In the genomic region with DNA sequence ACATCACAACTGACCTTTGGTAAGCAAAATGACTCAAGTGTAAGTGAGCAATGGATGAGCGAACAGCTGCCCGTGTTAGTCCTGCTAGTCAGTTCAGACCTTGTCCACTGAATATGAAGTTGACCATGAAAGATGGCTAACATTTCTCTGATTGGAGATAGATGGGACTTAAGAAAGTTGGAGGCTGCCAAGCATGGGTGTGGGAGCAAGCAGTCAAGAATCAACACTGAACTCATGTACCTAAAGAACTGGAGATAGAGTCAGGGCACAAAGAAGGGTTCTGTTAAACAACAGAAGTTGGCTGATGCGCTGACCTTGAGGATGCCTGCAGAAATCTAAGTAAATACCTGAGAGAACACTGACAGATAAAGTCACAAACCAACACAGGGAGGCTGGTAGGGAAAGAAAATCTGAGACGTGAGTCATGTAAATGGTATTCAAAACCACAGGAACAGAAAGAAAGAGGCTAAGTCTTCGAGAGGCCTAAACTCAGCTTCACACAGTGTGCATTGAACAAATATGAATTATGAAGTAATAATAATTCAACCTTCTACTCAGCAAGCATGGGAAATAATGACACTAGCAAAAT, we compare ENCODE assay signal across 10 cellular contexts. TPM values are rescaled to one million over a fixed set of nuclear protein-coding genes. Genes with fewer than 3 reads are reported as not detected.
DNase-seq lines count a peak whose midpoint lies in the region; ATAC-seq and TF ChIP-seq lines count a peak whose summit lies in the region.
"Had no signal": no experiment of that assay in that cellular context is flagged by ENCODE, and none has a peak within 500 bp of the region (broad histone marks: within the 10 kb centered on the region; RNA-seq: fewer than 3 reads in every experiment).

No MANE protein-coding gene starts in this region.

- TF ChIP-seq CTCF in lower lobe of right lung (IDR thresholded peaks at IDR 0.05), result no peak

- H3K27ac ChIP-seq in lower lobe of right lung, result no peak overlapping the region
- no peak overlapping the region for H3K27ac ChIP-seq in substantia nigra (ENCODE audit: low read depth, low read length, poor library complexity, severe bottlenecking)
- H3K27ac ChIP-seq: BLaER1 had no signal

- H3K4me1 ChIP-seq in lower lobe of right lung, result no peaks in the 10 kb centered on the region
- H3K4me1 ChIP-seq: BLaER1 had no signal

- ATAC-seq in lower lobe of right lung (peak; percentile 79 to 84), GM19397 (IDR thresholded peaks at IDR 0.05; ENCODE audit: unreplicated experiment) (no peak)

- no peak overlapping the region for H3K4me3 ChIP-seq in lower lobe of right lung
- H3K4me3 ChIP-seq: BLaER1 had no signal

- intact Hi-C loops in lower lobe of right lung (cut with DNase I), result no loop called here

- no peak for TF ChIP-seq RAD21 in Ishikawa (IDR thresholded peaks at IDR 0.05; ENCODE audit: low read depth)

- peaks cover 11% of the 10 kb centered on the region for H3K36me3 ChIP-seq in lower lobe of right lung

- no peak for TF ChIP-seq EP300 in Ishikawa (IDR thresholded peaks at IDR 0.05; ENCODE audit: borderline replicate concordance)

- H3K9me3 ChIP-seq in lower lobe of right lung, result no peaks in the 10 kb centered on the region
- H3K9me3 ChIP-seq: BLaER1 had no signal

- DNase-seq in A172 (ENCODE audit: low spot score), result peak; percentile 86
- DNase-seq in brain pericyte (ENCODE audit: low read depth, low spot score), result peak; percentile 63
- no peak for DNase-seq in lower lobe of right lung
- no peak for DNase-seq in SKM-1 (lab: John Stamatoyannopoulos, UW; ENCODE audit: unreplicated experiment)
- no peak for DNase-seq in substantia nigra (lab: John Stamatoyannopoulos, UW)
- no peak for DNase-seq in NCI-H510A (lab: John Stamatoyannopoulos, UW)
- DNase-seq: effector CD4-positive, alpha-beta T cell had no signal

- H3K27me3 ChIP-seq in lower lobe of right lung (ENCODE audit: low read depth), result no peaks in the 10 kb centered on the region
- H3K27me3 ChIP-seq: BLaER1 had no signal

TF ChIP-seq in Ishikawa, 13 proteins besides CTCF, POLR2A, EP300 and RAD21:
- TF ChIP-seq, protein P1, sequence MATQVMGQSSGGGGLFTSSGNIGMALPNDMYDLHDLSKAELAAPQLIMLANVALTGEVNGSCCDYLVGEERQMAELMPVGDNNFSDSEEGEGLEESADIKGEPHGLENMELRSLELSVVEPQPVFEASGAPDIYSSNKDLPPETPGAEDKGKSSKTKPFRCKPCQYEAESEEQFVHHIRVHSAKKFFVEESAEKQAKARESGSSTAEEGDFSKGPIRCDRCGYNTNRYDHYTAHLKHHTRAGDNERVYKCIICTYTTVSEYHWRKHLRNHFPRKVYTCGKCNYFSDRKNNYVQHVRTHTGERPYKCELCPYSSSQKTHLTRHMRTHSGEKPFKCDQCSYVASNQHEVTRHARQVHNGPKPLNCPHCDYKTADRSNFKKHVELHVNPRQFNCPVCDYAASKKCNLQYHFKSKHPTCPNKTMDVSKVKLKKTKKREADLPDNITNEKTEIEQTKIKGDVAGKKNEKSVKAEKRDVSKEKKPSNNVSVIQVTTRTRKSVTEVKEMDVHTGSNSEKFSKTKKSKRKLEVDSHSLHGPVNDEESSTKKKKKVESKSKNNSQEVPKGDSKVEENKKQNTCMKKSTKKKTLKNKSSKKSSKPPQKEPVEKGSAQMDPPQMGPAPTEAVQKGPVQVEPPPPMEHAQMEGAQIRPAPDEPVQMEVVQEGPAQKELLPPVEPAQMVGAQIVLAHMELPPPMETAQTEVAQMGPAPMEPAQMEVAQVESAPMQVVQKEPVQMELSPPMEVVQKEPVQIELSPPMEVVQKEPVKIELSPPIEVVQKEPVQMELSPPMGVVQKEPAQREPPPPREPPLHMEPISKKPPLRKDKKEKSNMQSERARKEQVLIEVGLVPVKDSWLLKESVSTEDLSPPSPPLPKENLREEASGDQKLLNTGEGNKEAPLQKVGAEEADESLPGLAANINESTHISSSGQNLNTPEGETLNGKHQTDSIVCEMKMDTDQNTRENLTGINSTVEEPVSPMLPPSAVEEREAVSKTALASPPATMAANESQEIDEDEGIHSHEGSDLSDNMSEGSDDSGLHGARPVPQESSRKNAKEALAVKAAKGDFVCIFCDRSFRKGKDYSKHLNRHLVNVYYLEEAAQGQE (IDR thresholded peaks at IDR 0.05; ENCODE audit: low read depth), result no peak
- peak; percentile 48 for TF ChIP-seq TEAD4 (IDR thresholded peaks at IDR 0.05)

RNA-seq across cellular contexts. Expression of a gene that starts 30.7 kb away (rescaled TPM):
- total RNA-seq in A172 (2014; rRNA removed; shearing (Covaris generic)), result 1.7 and 3.6 TPM in 2 replicates
- 104 TPM for total RNA-seq in lower lobe of right lung

RNA-seq across cellular contexts. Expression of a gene that starts 48.4 kb away (rescaled TPM):
- 67.8 and 81.9 TPM in 2 replicates for total RNA-seq in A172 (2014; rRNA removed; shearing (Covaris generic))
- 36.9 TPM for total RNA-seq in lower lobe of right lung

Comparison
In these comparisons a context has a peak if more than half of its experiments do, and no peak if none do; other contexts are left out.
1. DNase-seq: peak in A172 (single experiment) and brain pericyte (single experiment); none in lower lobe of right lung (single experiment), SKM-1 (single experiment), substantia nigra (0 of 49) and NCI-H510A (single experiment).
2. RNA of a gene that starts 30.7 kb away (total RNA-seq): 104 TPM in lower lobe of right lung (single experiment); 1.7 to 3.6 TPM in A172; every median in the first group is over 10 times any median in the second.